28 cellular contexts compared by ENCODE assay signal in genomic region chr1:224647449-224647848, GRCh38. TPM values are rescaled to one million over a fixed set of nuclear protein-coding genes. Genes with fewer than 3 reads are reported as not detected.
"Had no signal": no experiment of that assay in that cellular context is flagged by ENCODE, and none has a peak within 500 bp of the region (broad histone marks: within the 10 kb centered on the region; RNA-seq: fewer than 3 reads in every experiment).

No MANE protein-coding gene starts in this region.

- FAIRE-seq: astrocyte had no signal

- H3K27ac ChIP-seq: brain microvascular endothelial cell, cardiac muscle cell, Peyer's patch, SJSA1, VCaP had no signal

- H3K4me1 Mint-ChIP-seq: activated CD4-positive, alpha-beta T cell treated with anti-CD3 and anti-CD28 coated beads, Interleukin-2, amount 10 ng/mL, durations not matched to agents 7 days and 5 days had no signal

- H3K4me3 Mint-ChIP-seq: activated CD4-positive, alpha-beta memory T cell treated with anti-CD3 and anti-CD28 coated beads for 36 hours; activated CD4-positive, alpha-beta T cell treated with anti-CD3 and anti-CD28 coated beads, Interleukin-2, amount 10 ng/mL, durations not matched to agents 7 days and 5 days; activated naive CD4-positive, alpha-beta T cell treated with anti-CD3 and anti-CD28 coated beads for 36 hours; activated naive CD8-positive, alpha-beta T cell; activated T-cell treated with anti-CD3 and anti-CD28 coated beads, Interleukin-2, amount 50 U/mL, for 4 hours; T-cell had no signal

- DNase-seq: activated CD4-positive, alpha-beta memory T cell treated with anti-CD3 and anti-CD28 coated beads for 36 hours; activated CD4-positive, alpha-beta T cell treated with anti-CD3 and anti-CD28 coated beads, Interleukin-2, amount 10 ng/mL, durations not matched to agents 7 days and 5 days; activated CD4-positive, CD25-positive, alpha-beta regulatory T cell; activated CD8-positive, alpha-beta memory T cell treated with anti-CD3 and anti-CD28 coated beads for 24 hours; activated effector memory CD4-positive, alpha-beta T cell treated with anti-CD3 and anti-CD28 coated beads, Interleukin-2, amount 50 U/mL, for 16 hours; activated naive CD4-positive, alpha-beta T cell treated with anti-CD3 and anti-CD28 coated beads for 36 hours; activated T-cell treated with anti-CD3 and anti-CD28 coated beads, Interleukin-2, amount 50 U/mL, for 4 hours; amygdala; brain microvascular endothelial cell; cerebellar nuclear complex; IMR-90; KBM-7; NCI-H1092 treated with DMSO at 0.1 percent for 48 hours; NCI-H1417 treated with DMSO at 0.1 percent for 48 hours; NCI-H187; NCI-H2081; NCI-H226; NCI-H526; NCI-H774; NK-92 treated with Interleukin-12 subunit alpha and Interleukin-12 subunit beta, amount 100 ng/mL, for 24 hours; Peyer's patch; SHP77; T-cell had no signal

- H3K27ac Mint-ChIP-seq: activated CD4-positive, alpha-beta memory T cell treated with anti-CD3 and anti-CD28 coated beads for 36 hours; activated CD4-positive, alpha-beta T cell treated with anti-CD3 and anti-CD28 coated beads, Interleukin-2, amount 10 ng/mL, durations not matched to agents 7 days and 5 days; activated naive CD4-positive, alpha-beta T cell treated with anti-CD3 and anti-CD28 coated beads for 36 hours; activated naive CD8-positive, alpha-beta T cell; T-cell had no signal

- H3K36me3 Mint-ChIP-seq: activated CD4-positive, alpha-beta memory T cell treated with anti-CD3 and anti-CD28 coated beads for 36 hours; T-cell had no signal

- H3K4me1 ChIP-seq: Peyer's patch had no signal

- H3K36me3 ChIP-seq: brain microvascular endothelial cell, cardiac muscle cell, Peyer's patch, SJSA1 had no signal

- ATAC-seq: activated T-cell treated with anti-CD3 and anti-CD28 coated beads, Interleukin-2, amount 50 U/mL, for 4 hours; T-cell had no signal

- H3K27me3 ChIP-seq: brain microvascular endothelial cell, cardiac muscle cell, Peyer's patch, SJSA1 had no signal

- H3K9me3 ChIP-seq: Peyer's patch, SJSA1 had no signal

- H3K9me3 Mint-ChIP-seq: activated CD4-positive, alpha-beta memory T cell treated with anti-CD3 and anti-CD28 coated beads for 36 hours; activated CD4-positive, alpha-beta T cell treated with anti-CD3 and anti-CD28 coated beads, Interleukin-2, amount 10 ng/mL, durations not matched to agents 7 days and 5 days; activated naive CD4-positive, alpha-beta T cell treated with anti-CD3 and anti-CD28 coated beads for 36 hours; activated T-cell treated with anti-CD3 and anti-CD28 coated beads, Interleukin-2, amount 50 U/mL, for 4 hours; T-cell had no signal

- H3K4me3 ChIP-seq: cardiac muscle cell, Peyer's patch, SJSA1 had no signal

RNA-seq across cellular contexts. Expression of gene CNIH3, which starts 31.3 kb away (rescaled TPM):
- total RNA-seq: Peyer's patch had no signal
